8 cellular contexts compared by ENCODE assay signal in the genomic region with DNA sequence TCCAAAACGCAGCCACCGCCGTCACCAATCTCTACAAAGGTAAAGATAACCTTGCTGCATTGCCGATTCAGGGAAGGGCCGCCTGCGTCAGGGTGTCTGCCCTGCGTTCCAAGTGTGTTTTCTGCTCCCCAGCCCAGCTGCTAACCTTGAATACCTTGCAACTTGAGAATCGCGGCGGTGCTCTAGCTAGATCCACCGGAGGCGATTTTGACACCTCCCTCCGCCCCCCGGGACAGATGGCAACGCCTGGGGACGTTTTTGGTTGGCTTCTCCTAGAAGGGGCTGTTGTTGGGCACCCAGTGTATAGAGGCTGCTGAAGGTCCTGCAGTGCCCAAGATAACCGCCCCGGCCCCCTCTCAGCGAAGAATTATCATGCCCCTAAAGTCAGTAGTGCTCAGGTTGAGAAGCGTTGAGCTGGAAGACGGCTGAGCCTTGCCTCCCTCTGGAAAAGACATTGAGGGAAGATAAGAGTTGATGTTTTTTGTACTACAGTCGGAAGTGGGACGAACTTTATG. TPM values are rescaled to one million over a fixed set of nuclear protein-coding genes. Genes with fewer than 3 reads are reported as not detected.
DNase-seq lines count a peak whose midpoint lies in the region; ATAC-seq and TF ChIP-seq lines count a peak whose summit lies in the region.

No MANE protein-coding gene starts in this region.

- H3K4me3 Mint-ChIP-seq in activated B cell treated with CpG ODN at 0.5 μM for 24 hours = peak overlapping the region; percentile 99
- H3K4me3 Mint-ChIP-seq in endodermal cell = peak overlapping the region; percentile 91
- H3K4me3 Mint-ChIP-seq in natural killer cell treated with Interleukin-12 subunit alpha and Interleukin-12 subunit beta and Interleukin-15 and Interleukin-18, amount 100 ng/mL, for 72 hours = peak overlapping the region; percentile 99

- H3K27ac Mint-ChIP-seq in activated B cell treated with CpG ODN at 0.5 μM for 24 hours (peak overlapping the region; percentile 98), endodermal cell (peak overlapping the region; percentile 96)
- peak overlapping the region; percentile 93 to 98 for H3K27ac Mint-ChIP-seq in natural killer cell treated with Interleukin-12 subunit alpha and Interleukin-12 subunit beta and Interleukin-15 and Interleukin-18, amount 100 ng/mL, for 72 hours

- no peaks in the 10 kb centered on the region for H3K27me3 Mint-ChIP-seq in activated B cell treated with CpG ODN at 0.5 μM for 24 hours
- H3K27me3 Mint-ChIP-seq in endodermal cell (ENCODE audit: insufficient read depth) = peaks cover 2% of the 10 kb centered on the region
- no peaks in the 10 kb centered on the region for H3K27me3 Mint-ChIP-seq in natural killer cell treated with Interleukin-12 subunit alpha and Interleukin-12 subunit beta and Interleukin-15 and Interleukin-18, amount 100 ng/mL, for 72 hours

- TF ChIP-seq CTCF in cardiac muscle cell (IDR thresholded peaks at IDR 0.05; ENCODE audit: low read depth, low read length) = no peak
- no peak for TF ChIP-seq CTCF in activated B cell treated with CpG ODN at 0.5 μM for 24 hours (IDR thresholded peaks at IDR 0.05)
- no peak for TF ChIP-seq CTCF in endodermal cell (conservative IDR thresholded peaks at IDR 0.05)

- peaks cover 38% of the 10 kb centered on the region for H3K4me1 ChIP-seq in cardiac muscle cell (ENCODE audit: low read depth)
- H3K4me1 ChIP-seq in endodermal cell (ENCODE audit: control insufficient read depth, insufficient read depth, low read length) = peaks cover 6% of the 10 kb centered on the region

- 1 to 3% methylated on average over 20 to 23 of the region's 23 CpGs for WGBS in endodermal cell (ENCODE audit: insufficient coverage in 1 of 2, insufficient read length in 1 of 2), 2 experiments

- no peaks in the 10 kb centered on the region for H3K9me3 ChIP-seq in cardiac muscle cell (ENCODE audit: low read depth)
- H3K9me3 ChIP-seq in endodermal cell (ENCODE audit: control insufficient read depth, low read length) = no peaks in the 10 kb centered on the region

- CTCF ChIA-PET in activated B cell treated with CpG ODN at 0.5 μM for 24 hours (lab: Charles Lee) = no interaction called here

- peaks cover 64% of the 10 kb centered on the region for H3K4me1 Mint-ChIP-seq in activated B cell treated with CpG ODN at 0.5 μM for 24 hours
- peaks cover 39% of the 10 kb centered on the region for H3K4me1 Mint-ChIP-seq in endodermal cell
- peaks cover 49 to 52% of the 10 kb centered on the region in 2 donors for H3K4me1 Mint-ChIP-seq in natural killer cell treated with Interleukin-12 subunit alpha and Interleukin-12 subunit beta and Interleukin-15 and Interleukin-18, amount 100 ng/mL, for 72 hours (ENCODE audit: low read depth in 2 of 2)

- no peaks in the 10 kb centered on the region for H3K27me3 ChIP-seq in cardiac muscle cell
- H3K27me3 ChIP-seq in endodermal cell (ENCODE audit: control insufficient read depth, insufficient read depth, low read length, poor library complexity, severe bottlenecking) = no peaks in the 10 kb centered on the region

- intact Hi-C loops in cardiac septum (cut with DNase I) = loop anchor here (5.0 kb wide), 1 partner anchor 471 kb away; the partner anchor contains the start of gene METTL22
- intact Hi-C loops in activated B cell treated with CpG ODN at 0.5 μM for 24 hours (cut with micrococcal nuclease) = loop anchor here (5.0 kb wide), 2 partner anchors 1644 to 1779 kb away; no protein-coding TSS in a partner anchor

- H3K27ac ChIP-seq in cardiac muscle cell (peak overlapping the region; percentile 97), endodermal cell (ENCODE audit: low read depth, low read length) (peak overlapping the region; percentile 90)

- ATAC-seq in activated B cell treated with CpG ODN at 0.5 μM for 24 hours (ENCODE audit: low read depth) (no peak), HG03378 (IDR thresholded peaks at IDR 0.05; ENCODE audit: unreplicated experiment) (no peak)
- ATAC-seq in natural killer cell treated with Interleukin-12 subunit alpha and Interleukin-12 subunit beta and Interleukin-15 and Interleukin-18, amount 100 ng/mL, for 72 hours = no peak

- peaks cover 44% of the 10 kb centered on the region for H3K36me3 Mint-ChIP-seq in activated B cell treated with CpG ODN at 0.5 μM for 24 hours (ENCODE audit: low read depth)
- peaks cover 39% of the 10 kb centered on the region for H3K36me3 Mint-ChIP-seq in endodermal cell (ENCODE audit: low read depth)
- H3K36me3 Mint-ChIP-seq in natural killer cell treated with Interleukin-12 subunit alpha and Interleukin-12 subunit beta and Interleukin-15 and Interleukin-18, amount 100 ng/mL, for 72 hours = peaks cover 38% of the 10 kb centered on the region

- H3K9ac ChIP-seq in endodermal cell (ENCODE audit: extremely low read depth, low read length, poor library complexity, severe bottlenecking) = peak overlapping the region; percentile 95

- H3K36me3 ChIP-seq in cardiac muscle cell (peaks cover 16% of the 10 kb centered on the region), endodermal cell (ENCODE audit: control insufficient read depth, insufficient read depth, low read length) (peaks cover 46% of the 10 kb centered on the region)

- H3K4me3 ChIP-seq in cardiac muscle cell = peak overlapping the region; percentile 75
- peak overlapping the region; percentile 88 for H3K4me3 ChIP-seq in endodermal cell (ENCODE audit: low read length)

- DNase-seq in cardiac muscle cell (ENCODE audit: low read depth in 1 of 2, low spot score in 1 of 2) (peak in 1 of 2 donors; percentile 63), cardiac septum (ENCODE audit: low spot score) (no peak), activated B cell treated with CpG ODN at 0.5 μM for 24 hours (peak; percentile 32), endodermal cell (peak; percentile 72), occipital lobe (lab: John Stamatoyannopoulos, UW) (no peak)
- DNase-seq in natural killer cell treated with Interleukin-12 subunit alpha and Interleukin-12 subunit beta and Interleukin-15 and Interleukin-18, amount 100 ng/mL, for 72 hours (ENCODE audit: low spot score) = peak; percentile 64
- no peak for DNase-seq in NK-92 treated with Interleukin-12 subunit alpha and Interleukin-12 subunit beta, amount 100 ng/mL, for 24 hours (lab: John Stamatoyannopoulos, UW)

- POLR2A ChIA-PET in activated B cell treated with CpG ODN at 0.5 μM for 24 hours (lab: Charles Lee) = interaction anchor here (0.5 to 4.5 kb wide), 17 partner anchors 8 to 1717 kb away, joined by 3 to 145 read pairs (median 9); partner anchors contain the start of genes CARHSP1 and USP7

- H3K9me3 Mint-ChIP-seq in activated B cell treated with CpG ODN at 0.5 μM for 24 hours (no peaks in the 10 kb centered on the region), endodermal cell (no peaks in the 10 kb centered on the region)
- H3K9me3 Mint-ChIP-seq in natural killer cell treated with Interleukin-12 subunit alpha and Interleukin-12 subunit beta and Interleukin-15 and Interleukin-18, amount 100 ng/mL, for 72 hours = no peaks in the 10 kb centered on the region

RNA-seq across cellular contexts. Expression of gene HAPSTR1, which starts 1.6 kb away (rescaled TPM):
- total RNA-seq in cardiac muscle cell = 44.7 and 60.0 TPM in 2 replicates
- polyA plus RNA-seq in cardiac muscle cell = 26.5 and 27.8 TPM in 2 replicates
- total RNA-seq in cardiac septum = 59.6 TPM
- total RNA-seq in activated B cell treated with CpG ODN at 0.5 μM for 24 hours = 77.0 and 85.6 TPM in 2 replicates
- 10 to 100 TPM; 60.9 to 68.5 TPM for total RNA-seq in endodermal cell
- polyA plus RNA-seq in endodermal cell (2013, experiment 1 of 2) = 34.8 TPM
- polyA plus RNA-seq in endodermal cell (2013, experiment 2 of 2) = 35.4 TPM
- total RNA-seq in natural killer cell treated with Interleukin-12 subunit alpha and Interleukin-12 subunit beta and Interleukin-15 and Interleukin-18, amount 100 ng/mL, for 72 hours = 10 to 100 TPM; 65.5 to 72.6 TPM
- total RNA-seq in occipital lobe = 153 TPM

Comparison
In these comparisons a context has a peak if more than half of its experiments do, and no peak if none do; other contexts are left out.
1. DNase-seq: peak in activated B cell treated with CpG ODN at 0.5 μM for 24 hours (single experiment), endodermal cell (single experiment) and natural killer cell treated with Interleukin-12 subunit alpha and Interleukin-12 subunit beta and Interleukin-15 and Interleukin-18, amount 100 ng/mL, for 72 hours (single experiment); none in cardiac septum (single experiment), occipital lobe (single experiment) and NK-92 treated with Interleukin-12 subunit alpha and Interleukin-12 subunit beta, amount 100 ng/mL, for 24 hours (single experiment).
2. Peak in every context shown above with its lines, with median percentiles within 50 percentile points of each other: H3K27ac Mint-ChIP-seq and H3K4me3 Mint-ChIP-seq.